In the genomic region with DNA sequence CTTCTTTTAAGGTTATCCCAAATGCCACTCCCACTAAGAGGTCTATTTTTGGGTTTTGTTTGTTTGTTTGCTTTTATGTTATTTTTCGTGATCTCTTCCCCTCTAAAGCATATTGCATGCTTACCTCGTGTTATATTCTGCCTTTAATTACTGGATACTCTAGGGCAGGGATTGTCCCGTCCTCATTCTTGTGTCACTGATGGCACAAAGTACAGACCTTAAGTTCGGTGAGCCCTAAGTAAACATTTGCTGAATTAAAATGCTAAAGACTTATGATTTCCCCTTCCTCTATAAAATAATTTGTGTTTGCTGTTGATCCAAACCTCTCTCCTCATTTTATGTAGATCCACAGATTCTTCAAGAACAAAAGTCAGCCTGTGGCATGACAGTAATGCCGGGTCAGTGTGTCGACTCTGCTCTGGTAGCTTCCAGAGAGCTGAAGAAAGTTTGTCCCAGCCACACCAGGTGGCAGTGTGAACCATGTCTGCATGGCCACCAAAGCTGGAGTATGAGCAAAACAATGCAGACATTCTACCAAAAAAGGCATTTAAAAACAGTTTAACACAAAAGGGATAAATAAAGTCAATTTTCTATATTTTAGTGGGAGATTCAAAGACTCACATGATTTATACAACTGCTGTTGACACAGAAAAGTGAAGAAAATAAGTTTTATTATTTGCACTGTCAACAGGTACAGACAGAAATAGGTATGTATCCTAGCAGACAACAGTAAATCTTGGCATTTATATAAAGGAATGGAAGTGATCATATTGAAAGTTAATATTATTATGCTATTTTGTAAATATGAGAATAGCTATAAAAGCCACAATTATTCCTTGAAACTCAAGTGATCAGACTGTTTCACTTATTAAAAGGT, we compare ENCODE assay signal across 8 cellular contexts. TPM values are rescaled to one million over a fixed set of nuclear protein-coding genes. Genes with fewer than 3 reads are reported as not detected.
DNase-seq lines count a peak whose midpoint lies in the region; ATAC-seq and TF ChIP-seq lines count a peak whose summit lies in the region.

No MANE protein-coding gene starts in this region.

- H2BK5ac ChIP-seq in neuronal stem cell (ENCODE audit: low read length), result no peak overlapping the region

- H3K9ac ChIP-seq in neuronal stem cell (ENCODE audit: low read depth, low read length, poor library complexity), result no peak overlapping the region

- no CpG with 5 or more reads among the region's 6 CpGs for WGBS in neuronal stem cell (ENCODE audit: extremely low coverage in 2 of 2, insufficient read length in 2 of 2, insufficient replicate concordance in 1 of 2), 2 donors
- 45 to 54% (median 45%) methylated on average over 6 of the region's 6 CpGs for WGBS in psoas muscle, 3 donors

- H3K27me3 ChIP-seq in Panc1 (ENCODE audit: control insufficient read depth, insufficient read depth, low read length) (peaks cover 8% of the 10 kb centered on the region), neuronal stem cell (ENCODE audit: control insufficient read depth in 3 of 3, insufficient read depth in 3 of 3, low read depth in 1 of 3, low read length in 3 of 3) (peaks cover 0 to 6% (median 0%) of the 10 kb centered on the region in 3 experiments), psoas muscle (ENCODE audit: insufficient read depth in 3 of 3, low read length in 2 of 3) (peaks cover 0 to 3% (median 0%) of the 10 kb centered on the region in 3 donors)

- H3K27ac Mint-ChIP-seq in endothelial cell (ENCODE audit: unreplicated experiment), result no peak overlapping the region

- no peak overlapping the region for H2AK5ac ChIP-seq in neuronal stem cell (ENCODE audit: low read depth, low read length)

- H3K9me3 Mint-ChIP-seq in endothelial cell (ENCODE audit: unreplicated experiment), result no peaks in the 10 kb centered on the region

- in situ Hi-C loops in Panc1 (cut with HindIII; ENCODE audit: low pct_unique_long_range_greater_than_20kb, low sequenced_read_pairs), result no loop called here

- no peak overlapping the region for H4K91ac ChIP-seq in neuronal stem cell (ENCODE audit: low read depth, low read length, poor library complexity)

- H3K9me3 ChIP-seq in Panc1 (ENCODE audit: control insufficient read depth, insufficient read depth, low read depth, low read length) (no peaks in the 10 kb centered on the region), neuronal stem cell (replicated peaks in 1 of 2; ENCODE audit: control insufficient read depth in 2 of 2, insufficient read depth in 1 of 2, low read depth in 1 of 2, low read length in 2 of 2) (no peaks in the 10 kb centered on the region), psoas muscle (no peaks in the 10 kb centered on the region)

- CTCF ChIA-PET in Panc1 (lab: Charles Lee), result interaction anchor here (0.6 to 1.1 kb wide), 3 partner anchors 221 to 474 kb away, joined by 3 to 9 read pairs (median 3); no protein-coding TSS in a partner anchor

- BruUV-seq in Panc1 (replicated peaks; lab: Mats Ljungman, UMichigan), result no TSS peak

- ATAC-seq in Panc1 (peak; percentile 98), psoas muscle (no peak)

- H3K4me1 Mint-ChIP-seq in endothelial cell (ENCODE audit: unreplicated experiment), result no peaks in the 10 kb centered on the region

- H3K4ac ChIP-seq in neuronal stem cell (ENCODE audit: low read length), result no peak overlapping the region

- H2BK120ac ChIP-seq in neuronal stem cell (ENCODE audit: low read depth, low read length), result no peak overlapping the region

- H3K4me3 Mint-ChIP-seq in endothelial cell (ENCODE audit: unreplicated experiment), result no peak overlapping the region

- no peaks in the 10 kb centered on the region for H3K79me1 ChIP-seq in neuronal stem cell (ENCODE audit: low read depth, low read length)

- no peak overlapping the region for H3K4me3 ChIP-seq in Panc1 (ENCODE audit: low read depth in 2 of 2, low read length in 2 of 2)
- H3K4me3 ChIP-seq in neuronal stem cell (ENCODE audit: low read length in 2 of 2), result no peak overlapping the region
- H3K4me3 ChIP-seq in psoas muscle, result no peak overlapping the region

- H3K4me2 ChIP-seq in neuronal stem cell (ENCODE audit: insufficient read depth, low read length, poor library complexity, severe bottlenecking), result no peak overlapping the region

- H2BK12ac ChIP-seq in neuronal stem cell (ENCODE audit: low read length), result no peak overlapping the region

- H4K8ac ChIP-seq in neuronal stem cell (ENCODE audit: low read depth, low read length), result no peak overlapping the region

- H3K14ac ChIP-seq in neuronal stem cell (ENCODE audit: low read length), result no peak overlapping the region

- POLR2A ChIA-PET in Panc1 (lab: Charles Lee), result no interaction called here

- DNase-seq in DMS 273 (lab: John Stamatoyannopoulos, UW; ENCODE audit: unreplicated experiment), result peak; percentile 61
- DNase-seq in DMS 273 treated with DMSO at 0.1 percent for 48 hours (lab: John Stamatoyannopoulos, UW), result no peak
- DNase-seq in GM19238 (ENCODE audit: insufficient read length, low spot score), result peak; percentile 5
- DNase-seq in Panc1 (ENCODE audit: low read depth, low spot score), result no peak
- peak; percentile 47 for DNase-seq in endothelial cell (ENCODE audit: low spot score)
- peak; percentile 23 for DNase-seq in neuronal stem cell (ENCODE audit: low spot score)
- no peak for DNase-seq in psoas muscle
- no peak for DNase-seq in germinal center (ENCODE audit: low spot score)

- no peaks in the 10 kb centered on the region for H3K4me1 ChIP-seq in Panc1 (ENCODE audit: control insufficient read depth, insufficient read depth, low read length)
- no peaks in the 10 kb centered on the region for H3K4me1 ChIP-seq in neuronal stem cell (ENCODE audit: control insufficient read depth in 2 of 2, insufficient read depth in 1 of 2, low read depth in 1 of 2, low read length in 2 of 2)
- no peaks in the 10 kb centered on the region for H3K4me1 ChIP-seq in psoas muscle

- no peak overlapping the region for H3K23ac ChIP-seq in neuronal stem cell (ENCODE audit: low read depth, low read length, poor library complexity)

- peak; percentile 80 for TF ChIP-seq CTCF in Panc1 (IDR thresholded peaks at IDR 0.05)
- TF ChIP-seq CTCF in endothelial cell (IDR thresholded peaks at IDR 0.05; ENCODE audit: unreplicated experiment), result no peak
- no peak for TF ChIP-seq CTCF in psoas muscle (IDR thresholded peaks at IDR 0.05)

- H3K18ac ChIP-seq in neuronal stem cell (ENCODE audit: low read length), result no peak overlapping the region

- H3K36me3 ChIP-seq in Panc1 (ENCODE audit: control insufficient read depth, insufficient read depth, low read length) (no peaks in the 10 kb centered on the region), neuronal stem cell (replicated peaks in 1 of 2; ENCODE audit: control insufficient read depth in 2 of 2, insufficient read depth in 2 of 2, low read length in 2 of 2) (no peaks in the 10 kb centered on the region), psoas muscle (ENCODE audit: insufficient read depth in 1 of 2, low read depth in 1 of 2) (no peaks in the 10 kb centered on the region)

- intact Hi-C loops in Panc1 (cut with micrococcal nuclease; ENCODE audit: unreplicated experiment), result loop anchor here (2.0 to 5.0 kb wide), 2 partner anchors 442 to 522 kb away; no protein-coding TSS in a partner anchor
- intact Hi-C loops in psoas muscle (cut with DNase I), result no loop called here

- no peaks in the 10 kb centered on the region for H3K36me3 Mint-ChIP-seq in endothelial cell (ENCODE audit: low read depth, unreplicated experiment)

- H3K27ac ChIP-seq in Panc1 (ENCODE audit: low read length) (no peak overlapping the region), neuronal stem cell (replicated peaks; ENCODE audit: low read length) (no peak overlapping the region), psoas muscle (no peak overlapping the region)

- H2BK15ac ChIP-seq in neuronal stem cell (ENCODE audit: low read length), result no peak overlapping the region

- no peaks in the 10 kb centered on the region for H3K27me3 Mint-ChIP-seq in endothelial cell (ENCODE audit: unreplicated experiment)

- H2AFZ ChIP-seq in neuronal stem cell (ENCODE audit: low read length), result no peak overlapping the region

RNA-seq across cellular contexts. Expression of a gene that starts 17.9 kb away (rescaled TPM):
- total RNA-seq in Panc1 (2021; ENCODE audit: unreplicated experiment), result 19.7 TPM
- 13.5 TPM for polyA plus RNA-seq in Panc1 (2012; ENCODE audit: insufficient read length)
- total RNA-seq in endothelial cell (ENCODE audit: unreplicated experiment), result 9.5 TPM
- polyA plus RNA-seq in neuronal stem cell (2013, experiment 1 of 2), result 14.5 TPM
- polyA plus RNA-seq in neuronal stem cell (2013, experiment 2 of 2), result 14.4 TPM
- 1 to 10 TPM; 3.3 to 4.5 (median 3.5) TPM for total RNA-seq in psoas muscle
- polyA plus RNA-seq in psoas muscle, result 1 to 10 TPM; 4.0 to 7.1 (median 4.8) TPM

Comparison
In these comparisons a context has a peak if more than half of its experiments do, and no peak if none do; other contexts are left out.
1. DNase-seq: peak in DMS 273 (single experiment), GM19238 (single experiment), endothelial cell (single experiment) and neuronal stem cell (single experiment); none in DMS 273 treated with DMSO at 0.1 percent for 48 hours (single experiment), Panc1 (single experiment), psoas muscle (0 of 2) and germinal center (single experiment).